ENCODE assay signal across 6 cellular contexts in the genomic region with DNA sequence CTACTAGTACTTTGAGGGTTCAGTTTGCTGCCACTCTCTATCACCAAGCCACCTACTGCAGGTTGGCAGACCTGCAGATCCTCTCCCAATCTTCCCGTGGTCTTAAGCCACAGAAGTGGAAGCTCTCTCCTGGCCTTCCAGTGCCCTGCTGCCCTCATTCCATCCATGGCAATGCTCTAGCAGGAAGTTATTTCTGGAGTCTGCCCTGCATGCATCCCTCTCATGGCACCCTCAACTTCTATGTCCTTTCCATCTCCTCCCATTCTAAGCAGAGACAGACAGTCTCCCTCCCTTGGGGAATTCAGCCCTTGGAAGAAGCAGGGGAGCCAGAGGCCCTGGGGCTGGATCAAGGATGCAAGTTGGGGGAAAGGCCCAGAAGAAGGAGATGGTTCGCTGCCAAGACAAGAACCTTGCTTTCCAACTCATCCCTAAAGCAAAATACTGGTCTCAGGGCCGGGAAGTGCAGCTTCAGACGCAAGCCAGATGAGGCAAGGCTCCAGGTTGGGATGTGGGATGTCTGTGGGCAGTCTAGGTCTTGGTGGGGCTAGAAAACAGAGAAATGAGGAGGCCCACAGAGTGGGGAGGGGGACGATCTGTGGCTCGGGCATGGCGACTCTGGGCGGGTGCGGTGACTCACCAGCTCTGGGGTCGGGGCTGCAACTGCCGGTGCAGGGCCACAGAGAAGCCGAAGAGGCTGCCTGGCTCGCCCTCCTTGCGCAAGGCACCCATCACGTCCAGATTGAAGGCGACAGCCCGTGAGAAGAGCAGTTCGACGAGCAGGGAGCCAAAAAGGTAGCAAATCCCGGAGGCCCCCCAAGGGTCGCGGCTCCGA. TPM values are rescaled to one million over a fixed set of nuclear protein-coding genes. Genes with fewer than 3 reads are reported as not detected.
DNase-seq lines count a peak whose midpoint lies in the region; ATAC-seq and TF ChIP-seq lines count a peak whose summit lies in the region.

No MANE protein-coding gene starts in this region.

- TF ChIP-seq POLR2A in thyroid gland (IDR thresholded peaks at IDR 0.05), result no peak

- ATAC-seq in HG03378 (IDR thresholded peaks at IDR 0.05; ENCODE audit: unreplicated experiment), result no peak

- intact Hi-C loops in thyroid gland (cut with DNase I), result no loop called here

- TF ChIP-seq CTCF in right atrium auricular region (IDR thresholded peaks at IDR 0.05) (no peak), thyroid gland (IDR thresholded peaks at IDR 0.05) (no peak)

- H2AFZ ChIP-seq in ACC112 (ENCODE audit: low read length, unreplicated experiment), result no peak overlapping the region

- H3K9me3 ChIP-seq in right atrium auricular region (no peaks in the 10 kb centered on the region), thyroid gland (no peaks in the 10 kb centered on the region)

- H3K79me2 ChIP-seq in ACC112 (ENCODE audit: control insufficient read depth, insufficient read depth, low read length, unreplicated experiment), result peaks cover 29% of the 10 kb centered on the region

- H3K4me1 ChIP-seq in ACC112 (ENCODE audit: control insufficient read depth, insufficient read depth, low read length, unreplicated experiment), result peaks cover 54% of the 10 kb centered on the region
- H3K4me1 ChIP-seq in right atrium auricular region, result peaks cover 0 to 59% of the 10 kb centered on the region in 2 donors
- H3K4me1 ChIP-seq in thyroid gland, result peaks cover 9 to 15% of the 10 kb centered on the region in 2 donors

- no peak overlapping the region for H3K27ac ChIP-seq in ACC112 (ENCODE audit: low read depth, low read length)
- peak overlapping the region; percentile 86 to 91 for H3K27ac ChIP-seq in right atrium auricular region
- peak overlapping the region in 2 of 3 donors; percentile 33 to 61 for H3K27ac ChIP-seq in thyroid gland

- WGBS in thyroid gland, 2 donors, result 16 to 17% methylated on average over 15 to 17 of the region's 23 CpGs

- H3K27me3 ChIP-seq in ACC112 (ENCODE audit: insufficient read depth, low read length) (no peaks in the 10 kb centered on the region), right atrium auricular region (no peaks in the 10 kb centered on the region), thyroid gland (no peaks in the 10 kb centered on the region)

- H3K4me3 ChIP-seq in ACC112 (ENCODE audit: low read depth, low read length) (peak overlapping the region; percentile 75), right atrium auricular region (peak overlapping the region; percentile 75 to 81), thyroid gland (replicated peaks in 1 of 3) (peak overlapping the region in 2 of 3 donors; percentile 22 to 47)

- DNase-seq in NOMO-1 treated with DMSO at 0.1 percent for 48 hours (lab: John Stamatoyannopoulos, UW; ENCODE audit: unreplicated experiment), result peak; percentile 37
- no peak for DNase-seq in right atrium auricular region (ENCODE audit: low spot score)
- peak in 1 of 2 donors; percentile 5 for DNase-seq in thyroid gland
- no peak for DNase-seq in HuH-7.5 (ENCODE audit: low spot score)

- H3K36me3 ChIP-seq in ACC112 (ENCODE audit: insufficient read depth, low read length) (no peaks in the 10 kb centered on the region), right atrium auricular region (peaks cover 6% of the 10 kb centered on the region), thyroid gland (no peaks in the 10 kb centered on the region)

RNA-seq across cellular contexts. Expression of a gene that starts 0.6 kb away (rescaled TPM):
- 100 to 1,000 TPM; 291 to 309 TPM for total RNA-seq in right atrium auricular region
- total RNA-seq in thyroid gland, result 10 to 100 TPM in 2 of 4 donors, 1 to 10 TPM in 2; 7.9 to 16.9 (median 9.8) TPM

RNA-seq across cellular contexts. Expression of a gene that starts 8.8 kb away (rescaled TPM):
- total RNA-seq in right atrium auricular region (100 to 1,000 TPM; 177 to 187 TPM), thyroid gland (100 to 1,000 TPM; 117 to 440 (median 246) TPM)

RNA-seq across cellular contexts. Expression of a gene that starts 13.1 kb away (rescaled TPM):
- 10 to 100 TPM; 13.0 to 22.4 TPM for total RNA-seq in right atrium auricular region
- 1 to 10 TPM in 3 of 4 donors, under 1 TPM in 1; 0.94 to 9.7 (median 6.8) TPM for total RNA-seq in thyroid gland

RNA-seq across cellular contexts. Expression of a gene that starts 21.8 kb away (rescaled TPM):
- total RNA-seq in right atrium auricular region, result 1,000 to 10,000 TPM; 1,041 to 1,122 TPM
- 1,000 to 10,000 TPM in 3 of 4 donors, 100 to 1,000 TPM in 1; 683 to 1,145 (median 1,122) TPM for total RNA-seq in thyroid gland

RNA-seq across cellular contexts. Expression of a gene that starts 35.9 kb away (rescaled TPM):
- total RNA-seq in right atrium auricular region, result 1 to 10 TPM; 8.1 to 8.6 TPM
- total RNA-seq in thyroid gland, result 1 to 10 TPM; 4.8 to 7.5 (median 6.7) TPM

Comparison
In these comparisons a context has a peak if more than half of its experiments do, and no peak if none do; other contexts are left out.
1. RNA of a gene that starts 0.6 kb away (total RNA-seq): 291 to 309 TPM in right atrium auricular region; 7.9 to 16.9 TPM in thyroid gland; every median in the first group is over 10 times any median in the second.
2. Peak in every context shown above with its lines, with median percentiles within 50 percentile points of each other: H3K4me3 ChIP-seq.